In genomic region chr17:34892864-34893263, GRCh38 we compare ENCODE assay signal across 8 cellular contexts.
DNase-seq lines count a peak whose midpoint lies in the region; ATAC-seq, FAIRE-seq and TF ChIP-seq lines count a peak whose summit lies in the region.

No MANE protein-coding gene starts in this region.

- H3K4me2 ChIP-seq in K562 (ENCODE audit: insufficient read depth, low read length) = no peak overlapping the region
- no peak overlapping the region for H3K4me2 ChIP-seq in parathyroid adenoma (ENCODE audit: low read length)
- H3K4me2 ChIP-seq in mesenchymal stem cell (ENCODE audit: low read length, poor library complexity, severe bottlenecking) = no peak overlapping the region

- H3K9ac ChIP-seq in K562 (ENCODE audit: insufficient read depth in 1 of 2, low read depth in 2 of 2, low read length in 2 of 2) (no peak overlapping the region), parathyroid adenoma (no peak overlapping the region), mesenchymal stem cell (ENCODE audit: low read length) (no peak overlapping the region)

- H2AK5ac ChIP-seq in mesenchymal stem cell (ENCODE audit: low read length, severe bottlenecking) = no peak overlapping the region

- H3K4me1 Mint-ChIP-seq in CD14-positive monocyte = no peaks in the 10 kb centered on the region

- H4K91ac ChIP-seq in mesenchymal stem cell (ENCODE audit: low read length) = no peak overlapping the region

- 0% methylated on average over 3 of the region's 6 CpGs for WGBS in K562 (ENCODE audit: insufficient coverage, low coverage, missing lambda C conversion rate)
- 23% methylated on average over 6 of the region's 6 CpGs for WGBS in mesenchymal stem cell

- no peak overlapping the region for H3K27ac ChIP-seq in left ventricle myocardium inferior (replicated peaks)
- no peak overlapping the region for H3K27ac ChIP-seq in K562 (ENCODE audit: extremely low read depth, low read depth, low read length)
- H3K27ac ChIP-seq in parathyroid adenoma = no peak overlapping the region
- no peak overlapping the region for H3K27ac ChIP-seq in mesenchymal stem cell (ENCODE audit: low read length, poor library complexity, severe bottlenecking)

- H3K27me3 ChIP-seq in left ventricle myocardium inferior (ENCODE audit: low read depth) (peaks cover 99% of the 10 kb centered on the region), K562 (ENCODE audit: control insufficient read depth in 2 of 2, insufficient read depth in 2 of 2, low read length in 2 of 2) (peaks cover 0 to 34% of the 10 kb centered on the region in 2 experiments; a peak in 2 of 5 replicates), parathyroid adenoma (ENCODE audit: control insufficient read depth, insufficient read depth, low read length) (no peaks in the 10 kb centered on the region), mesenchymal stem cell (ENCODE audit: control insufficient read depth in 1 of 2, insufficient read depth in 1 of 2, low read length in 2 of 2) (peaks cover 3 to 63% of the 10 kb centered on the region in 2 experiments)

- H3K9me3 ChIP-seq in left ventricle myocardium inferior (replicated peaks) (no peaks in the 10 kb centered on the region), K562 (replicated peaks; ENCODE audit: control insufficient read depth, insufficient read depth, low read depth, low read length) (no peaks in the 10 kb centered on the region), parathyroid adenoma (ENCODE audit: control insufficient read depth, low read length) (no peaks in the 10 kb centered on the region), mesenchymal stem cell (ENCODE audit: control insufficient read depth, low read length) (no peaks in the 10 kb centered on the region)

- H3K9me1 ChIP-seq in K562 (ENCODE audit: control insufficient read depth, insufficient read depth, low read length) = no peaks in the 10 kb centered on the region

- H3K79me1 ChIP-seq in mesenchymal stem cell (replicated peaks; ENCODE audit: low read length, poor library complexity, severe bottlenecking) = no peaks in the 10 kb centered on the region

- no peak overlapping the region for H3K23ac ChIP-seq in mesenchymal stem cell (ENCODE audit: low read length in 2 of 2)

- no peak overlapping the region for H2BK12ac ChIP-seq in mesenchymal stem cell (ENCODE audit: low read length in 2 of 2)

- no TSS peak for BruUV-seq in K562 (replicated peaks; lab: Mats Ljungman, UMichigan)

- H2AFZ ChIP-seq in K562 (ENCODE audit: low read depth, low read length) (no peak overlapping the region), parathyroid adenoma (no peak overlapping the region), mesenchymal stem cell (ENCODE audit: low read depth, low read length) (no peak overlapping the region)

- in situ Hi-C loops in K562 (cut with MboI) = no loop called here

- no peak overlapping the region for H4K8ac ChIP-seq in mesenchymal stem cell (ENCODE audit: low read length)

- no peak overlapping the region for H3K4me3 ChIP-seq in left ventricle myocardium inferior
- no peak overlapping the region for H3K4me3 ChIP-seq in K562
- no peak overlapping the region for H3K4me3 ChIP-seq in parathyroid adenoma (ENCODE audit: low read depth, low read length)
- H3K4me3 ChIP-seq in mesenchymal stem cell (ENCODE audit: insufficient read depth in 1 of 2, low read depth in 1 of 2, low read length in 2 of 2) = no peak overlapping the region

- POLR2A ChIA-PET in K562 (lab: Yijun Ruan, JAX) = no interaction called here

- H3K27me3 Mint-ChIP-seq in CD14-positive monocyte (ENCODE audit: low read depth in 3 of 3) = peaks cover 12 to 15% (median 13%) of the 10 kb centered on the region in 3 donors

- intact Hi-C loops in left ventricle myocardium inferior (cut with micrococcal nuclease) (no loop called here), left cardiac atrium (cut with DNase I) (loop anchor here in 1 of 2 donors (5.0 kb wide), 1 partner anchor 351 kb away; no protein-coding TSS in a partner anchor), K562 (cut with micrococcal nuclease) (loop anchor here (2.0 to 10.0 kb wide), 2 partner anchors 348 to 468 kb away; no protein-coding TSS in a partner anchor), CD14-positive monocyte (cut with micrococcal nuclease) (no loop called here)

- no peaks in the 10 kb centered on the region for H3K79me2 ChIP-seq in K562 (ENCODE audit: control insufficient read depth, insufficient read depth, low read length)
- H3K79me2 ChIP-seq in parathyroid adenoma = no peaks in the 10 kb centered on the region

- TF ChIP-seq RAD21 in K562 (CRISPR knock-in tag; conservative IDR thresholded peaks at IDR 0.05 in 1 of 2, IDR thresholded peaks at IDR 0.05 in 1 of 2) = peak; percentile 61 to 84

- H3K9me3 Mint-ChIP-seq in CD14-positive monocyte = no peaks in the 10 kb centered on the region

- CTCF ChIA-PET in K562 (lab: Yijun Ruan, JAX; ENCODE audit: low intra/inter-chr PET ratio) = no interaction called here

- no peak overlapping the region for H3K4ac ChIP-seq in mesenchymal stem cell (ENCODE audit: low read depth in 1 of 2, low read length in 2 of 2)

- no peak overlapping the region for H2BK5ac ChIP-seq in mesenchymal stem cell (ENCODE audit: low read depth, low read length, poor library complexity, severe bottlenecking)

- no peak for TF ChIP-seq POLR2A in K562 (conservative IDR thresholded peaks at IDR 0.05)

- TF ChIP-seq EP300 in K562 (IDR thresholded peaks at IDR 0.05; ENCODE audit: low read length) = no peak

- no peaks in the 10 kb centered on the region for H3K36me3 Mint-ChIP-seq in CD14-positive monocyte

- H3K4me3 Mint-ChIP-seq in CD14-positive monocyte = no peak overlapping the region

- H3K36me3 ChIP-seq in left ventricle myocardium inferior = no peaks in the 10 kb centered on the region
- no peaks in the 10 kb centered on the region for H3K36me3 ChIP-seq in K562 (ENCODE audit: control insufficient read depth, insufficient read depth, low read length)
- H3K36me3 ChIP-seq in parathyroid adenoma (ENCODE audit: control insufficient read depth, insufficient read depth, low read length) = no peaks in the 10 kb centered on the region
- H3K36me3 ChIP-seq in mesenchymal stem cell (ENCODE audit: control insufficient read depth in 1 of 2, insufficient read depth in 2 of 2, low read depth in 1 of 2, low read length in 2 of 2) = no peaks in the 10 kb centered on the region

- no peak overlapping the region for H2BK120ac ChIP-seq in mesenchymal stem cell (ENCODE audit: low read depth, low read length)

- H3K27ac Mint-ChIP-seq in CD14-positive monocyte = no peak overlapping the region

- peaks cover 9% of the 10 kb centered on the region for H4K20me1 ChIP-seq in K562 (replicated peaks; ENCODE audit: control insufficient read depth, insufficient read depth, low read length)

- TF ChIP-seq CTCF in left ventricle myocardium inferior (IDR thresholded peaks at IDR 0.05; ENCODE audit: borderline replicate concordance) (peak; percentile 55), K562 (IDR thresholded peaks at IDR 0.05 in 2 of 3, conservative IDR thresholded peaks at IDR 0.05 in 1 of 3; ENCODE audit: insufficient read depth in 2 of 3, low read depth in 1 of 3, low read length in 3 of 3) (peak; percentile 79 to 87 (median 83)), parathyroid adenoma (IDR thresholded peaks at IDR 0.05) (peak; percentile 20), CD14-positive monocyte (IDR thresholded peaks at IDR 0.05) (no peak)

- ATAC-seq in left cardiac atrium (no peak), K562 (peak; percentile 90), GM21717 (IDR thresholded peaks at IDR 0.05; ENCODE audit: unreplicated experiment) (no peak)

- no peak overlapping the region for H3K14ac ChIP-seq in mesenchymal stem cell (ENCODE audit: low read length in 2 of 2)

- H2BK15ac ChIP-seq in mesenchymal stem cell (ENCODE audit: low read depth, poor library complexity, severe bottlenecking) = no peak overlapping the region

- no peak overlapping the region for H3K18ac ChIP-seq in mesenchymal stem cell (ENCODE audit: low read depth in 1 of 2, low read length in 2 of 2)

- DNase-seq in left ventricle myocardium inferior = no peak
- DNase-seq in left cardiac atrium = no peak
- peak; percentile 62 for DNase-seq in NCI-H2107 (lab: John Stamatoyannopoulos, UW)
- DNase-seq in K562 (ENCODE audit: extremely low read depth in 1 of 4, low spot score in 3 of 4) = peak; percentile 57 to 75 (median 64)
- no peak for DNase-seq in CD14-positive monocyte (ENCODE audit: low spot score)
- DNase-seq in mesenchymal stem cell = no peak

- no peaks in the 10 kb centered on the region for H3K4me1 ChIP-seq in left ventricle myocardium inferior
- peaks cover 0 to 6% of the 10 kb centered on the region in 2 experiments; a peak in 2 of 5 replicates for H3K4me1 ChIP-seq in K562 (replicated peaks in 1 of 2; ENCODE audit: control insufficient read depth in 2 of 2, insufficient read depth in 2 of 2, low read length in 2 of 2)
- H3K4me1 ChIP-seq in parathyroid adenoma = no peaks in the 10 kb centered on the region
- no peaks in the 10 kb centered on the region for H3K4me1 ChIP-seq in mesenchymal stem cell (ENCODE audit: control insufficient read depth, insufficient read depth, low read depth, low read length)

- FAIRE-seq in K562 (lab: Jason Lieb, UNC) = peak; percentile 72

TF ChIP-seq in K562, 482 proteins besides CTCF, POLR2A, EP300 and RAD21 (continues in another document):
- no peak for TF ChIP-seq FOXJ3 (CRISPR knock-in tag; IDR thresholded peaks at IDR 0.05)
- no peak for TF ChIP-seq PREB (CRISPR knock-in tag; IDR thresholded peaks at IDR 0.05)
- TF ChIP-seq HLTF (IDR thresholded peaks at IDR 0.05) = no peak
- TF ChIP-seq DEAF1 (CRISPR knock-in tag; IDR thresholded peaks at IDR 0.05) = peak; percentile 45; the same call in 1 of the 2 replicates
- TF ChIP-seq RBM15 (IDR thresholded peaks at IDR 0.05; ENCODE audit: insufficient read depth, low read length) = no peak
- peak; percentile 43; the same call in 1 of the 2 replicates for TF ChIP-seq KLF16 (IDR thresholded peaks at IDR 0.05)

Comparison
In these comparisons a context has a peak if more than half of its experiments do, and no peak if none do; other contexts are left out.
1. DNase-seq: peak in NCI-H2107 (single experiment) and K562 (4 of 4); none in left ventricle myocardium inferior (single experiment), left cardiac atrium (single experiment), CD14-positive monocyte (single experiment) and mesenchymal stem cell (single experiment).